Comparison of ENCODE assay signal across 8 cellular contexts in genomic region chr17:62064791-62065563, GRCh38. TPM values are rescaled to one million over a fixed set of nuclear protein-coding genes. Genes with fewer than 3 reads are reported as not detected.
DNase-seq lines count a peak whose midpoint lies in the region; ATAC-seq, FAIRE-seq and TF ChIP-seq lines count a peak whose summit lies in the region.

Gene MED13, minus strand, starts transcription at chr17:62065278. Its CDS starts 73 bp downstream, at chr17:62065205.

- peak; percentile 18 for ATAC-seq in HG02938 (IDR thresholded peaks at IDR 0.05; ENCODE audit: unreplicated experiment)
- peak; percentile 54 to 56 for ATAC-seq in natural killer cell treated with Interleukin-12 subunit alpha and Interleukin-12 subunit beta and Interleukin-15 and Interleukin-18, amount 100 ng/mL, for 72 hours
- ATAC-seq in HG02678 (IDR thresholded peaks at IDR 0.05; ENCODE audit: unreplicated experiment) = no peak

- no peaks in the 10 kb centered on the region for H3K9me3 Mint-ChIP-seq in activated T-helper 2 cell treated with anti-CD3 and anti-CD28 coated beads, Interferon-gamma antibody, Interleukin-2, Interleukin-4, amounts not matched to agents 10 μg/mL and 5 μg/mL and 100 μg/mL, durations not matched to agents 14 hours and 24 hours and 36 hours
- H3K9me3 Mint-ChIP-seq in natural killer cell treated with Interleukin-12 subunit alpha and Interleukin-12 subunit beta and Interleukin-15 and Interleukin-18, amount 100 ng/mL, for 72 hours = no peaks in the 10 kb centered on the region

- no peaks in the 10 kb centered on the region for H3K27me3 ChIP-seq in Peyer's patch

- H3K4me1 ChIP-seq in Peyer's patch = peaks cover 0 to 17% (median 3%) of the 10 kb centered on the region in 4 donors

- H3K4me3 ChIP-seq in Peyer's patch = peak within 1 kb of the TSS; percentile 72 to 98 (median 96)
- peak within 1 kb of the TSS; percentile 93 for H3K4me3 ChIP-seq in fibroblast of mammary gland (ENCODE audit: control insufficient read depth, low read depth, low read length)

- FAIRE-seq in GM12891 (lab: Jason Lieb, UNC) = peak; percentile 75

- DNase-seq in GM12891 (ENCODE audit: insufficient read length, low spot score) = peak; percentile 31
- DNase-seq in Peyer's patch = peak; percentile 62 to 82 (median 78)
- DNase-seq in activated T-helper 2 cell treated with anti-CD3 and anti-CD28 coated beads, Interferon-gamma antibody, Interleukin-2, Interleukin-4, amounts not matched to agents 10 μg/mL and 5 μg/mL and 100 μg/mL, durations not matched to agents 14 hours and 24 hours and 36 hours (ENCODE audit: low spot score) = peak; percentile 63
- DNase-seq in fibroblast of mammary gland (ENCODE audit: low read depth) = peak; percentile 26
- DNase-seq in natural killer cell treated with Interleukin-12 subunit alpha and Interleukin-12 subunit beta and Interleukin-15 and Interleukin-18, amount 100 ng/mL, for 72 hours (ENCODE audit: low spot score) = peak; percentile 67
- peak; percentile 70 for DNase-seq in stimulated activated naive CD4-positive, alpha-beta T cell treated with Interleukin-2 at 50 U/mL for 16 hours (lab: John Stamatoyannopoulos, UW)

- TF ChIP-seq CTCF in Peyer's patch (IDR thresholded peaks at IDR 0.05) = no peak
- no peak for TF ChIP-seq CTCF in fibroblast of mammary gland (conservative IDR thresholded peaks at IDR 0.05; ENCODE audit: control insufficient read depth, insufficient read depth, low read depth, low read length)

- peaks cover 38% of the 10 kb centered on the region for H3K36me3 Mint-ChIP-seq in activated T-helper 2 cell treated with anti-CD3 and anti-CD28 coated beads, Interferon-gamma antibody, Interleukin-2, Interleukin-4, amounts not matched to agents 10 μg/mL and 5 μg/mL and 100 μg/mL, durations not matched to agents 14 hours and 24 hours and 36 hours (ENCODE audit: low read depth)
- H3K36me3 Mint-ChIP-seq in natural killer cell treated with Interleukin-12 subunit alpha and Interleukin-12 subunit beta and Interleukin-15 and Interleukin-18, amount 100 ng/mL, for 72 hours = peaks cover 19% of the 10 kb centered on the region

- peak within 1 kb of the TSS; percentile 99 for H3K27ac Mint-ChIP-seq in activated T-helper 2 cell treated with anti-CD3 and anti-CD28 coated beads, Interferon-gamma antibody, Interleukin-2, Interleukin-4, amounts not matched to agents 10 μg/mL and 5 μg/mL and 100 μg/mL, durations not matched to agents 14 hours and 24 hours and 36 hours
- peak within 1 kb of the TSS; percentile 93 to 98 for H3K27ac Mint-ChIP-seq in natural killer cell treated with Interleukin-12 subunit alpha and Interleukin-12 subunit beta and Interleukin-15 and Interleukin-18, amount 100 ng/mL, for 72 hours

- H3K27ac ChIP-seq in Peyer's patch = peak within 1 kb of the TSS; percentile 95 to 99 (median 98)

- intact Hi-C loops in activated T-helper 2 cell treated with anti-CD3 and anti-CD28 coated beads, Interferon-gamma antibody, Interleukin-2, Interleukin-4, amounts not matched to agents 10 μg/mL and 5 μg/mL and 100 μg/mL, durations not matched to agents 14 hours and 24 hours and 36 hours (cut with micrococcal nuclease) = loop anchor here (1.0 to 10.0 kb wide), 5 partner anchors 28 to 902 kb away; partner anchors contain the start of genes BRIP1, INTS2 and TANC2

- peaks cover 0 to 5% (median 0%) of the 10 kb centered on the region in 3 donors for H3K36me3 ChIP-seq in Peyer's patch

- H3K27me3 Mint-ChIP-seq in activated T-helper 2 cell treated with anti-CD3 and anti-CD28 coated beads, Interferon-gamma antibody, Interleukin-2, Interleukin-4, amounts not matched to agents 10 μg/mL and 5 μg/mL and 100 μg/mL, durations not matched to agents 14 hours and 24 hours and 36 hours (ENCODE audit: low read depth) = peaks cover 2% of the 10 kb centered on the region
- peaks cover 0 to 2% of the 10 kb centered on the region in 2 donors for H3K27me3 Mint-ChIP-seq in natural killer cell treated with Interleukin-12 subunit alpha and Interleukin-12 subunit beta and Interleukin-15 and Interleukin-18, amount 100 ng/mL, for 72 hours

- TF ChIP-seq POLR2A in GM12891 (IDR thresholded peaks at IDR 0.05; ENCODE audit: low read depth, low read length) (no peak), Peyer's patch (IDR thresholded peaks at IDR 0.05) (no peak)

- H3K9me3 ChIP-seq in Peyer's patch = no peaks in the 10 kb centered on the region

- H3K4me1 Mint-ChIP-seq in activated T-helper 2 cell treated with anti-CD3 and anti-CD28 coated beads, Interferon-gamma antibody, Interleukin-2, Interleukin-4, amounts not matched to agents 10 μg/mL and 5 μg/mL and 100 μg/mL, durations not matched to agents 14 hours and 24 hours and 36 hours (ENCODE audit: low read depth) = peaks cover 32% of the 10 kb centered on the region
- peaks cover 29 to 39% of the 10 kb centered on the region in 2 donors for H3K4me1 Mint-ChIP-seq in natural killer cell treated with Interleukin-12 subunit alpha and Interleukin-12 subunit beta and Interleukin-15 and Interleukin-18, amount 100 ng/mL, for 72 hours (ENCODE audit: low read depth in 2 of 2)

- H3K4me3 Mint-ChIP-seq in activated T-helper 2 cell treated with anti-CD3 and anti-CD28 coated beads, Interferon-gamma antibody, Interleukin-2, Interleukin-4, amounts not matched to agents 10 μg/mL and 5 μg/mL and 100 μg/mL, durations not matched to agents 14 hours and 24 hours and 36 hours (ENCODE audit: low read depth) = peak within 1 kb of the TSS; percentile 95
- H3K4me3 Mint-ChIP-seq in natural killer cell treated with Interleukin-12 subunit alpha and Interleukin-12 subunit beta and Interleukin-15 and Interleukin-18, amount 100 ng/mL, for 72 hours = peak within 1 kb of the TSS; percentile 99

TF ChIP-seq in GM12891, 5 proteins besides CTCF, POLR2A, EP300 and RAD21:
- TF ChIP-seq POU2F2 (IDR thresholded peaks at IDR 0.05; ENCODE audit: low read depth, low read length) = no peak
- no peak for TF ChIP-seq TAF1 (IDR thresholded peaks at IDR 0.05; ENCODE audit: low read depth, low read length)
- no peak for TF ChIP-seq POLR2AphosphoS5 (IDR thresholded peaks at IDR 0.05; ENCODE audit: low read depth, low read length)
- TF ChIP-seq SPI1 (IDR thresholded peaks at IDR 0.05; ENCODE audit: low read depth, low read length) = no peak
- no peak for TF ChIP-seq PAX5 (IDR thresholded peaks at IDR 0.05; ENCODE audit: insufficient read depth, low read length, severe bottlenecking)

RNA-seq across cellular contexts. Expression of gene MED13, which starts in this region (rescaled TPM):
- 11.1 TPM for polyA plus RNA-seq in GM12891 (2012; ENCODE audit: low read depth, missing spikeins)
- total RNA-seq in Peyer's patch = 100 to 1,000 TPM in 3 of 4 donors, 10 to 100 TPM in 1; 84.4 to 452 (median 131) TPM
- total RNA-seq in activated T-helper 2 cell treated with anti-CD3 and anti-CD28 coated beads, Interferon-gamma antibody, Interleukin-2, Interleukin-4, amounts not matched to agents 10 μg/mL and 5 μg/mL and 100 μg/mL, durations not matched to agents 14 hours and 24 hours and 36 hours = 59.4 and 60.2 TPM in 2 replicates
- total RNA-seq in natural killer cell treated with Interleukin-12 subunit alpha and Interleukin-12 subunit beta and Interleukin-15 and Interleukin-18, amount 100 ng/mL, for 72 hours = 100 to 1,000 TPM in 1 of 2 donors, 10 to 100 TPM in 1; 75.8 to 129 TPM

Comparison
In these comparisons a context has a peak if more than half of its experiments do, and no peak if none do; other contexts are left out.
1. DNase-seq: peak in every context shown above with its lines; median percentile 78 in Peyer's patch; 70 in stimulated activated naive CD4-positive, alpha-beta T cell treated with Interleukin-2 at 50 U/mL for 16 hours; 67 in natural killer cell treated with Interleukin-12 subunit alpha and Interleukin-12 subunit beta and Interleukin-15 and Interleukin-18, amount 100 ng/mL, for 72 hours; 63 in activated T-helper 2 cell treated with anti-CD3 and anti-CD28 coated beads, Interferon-gamma antibody, Interleukin-2, Interleukin-4, amounts not matched to agents 10 μg/mL and 5 μg/mL and 100 μg/mL, durations not matched to agents 14 hours and 24 hours and 36 hours; 31 in GM12891; 26 in fibroblast of mammary gland.